ENCODE assay signal across 18 cellular contexts in the genomic region with DNA sequence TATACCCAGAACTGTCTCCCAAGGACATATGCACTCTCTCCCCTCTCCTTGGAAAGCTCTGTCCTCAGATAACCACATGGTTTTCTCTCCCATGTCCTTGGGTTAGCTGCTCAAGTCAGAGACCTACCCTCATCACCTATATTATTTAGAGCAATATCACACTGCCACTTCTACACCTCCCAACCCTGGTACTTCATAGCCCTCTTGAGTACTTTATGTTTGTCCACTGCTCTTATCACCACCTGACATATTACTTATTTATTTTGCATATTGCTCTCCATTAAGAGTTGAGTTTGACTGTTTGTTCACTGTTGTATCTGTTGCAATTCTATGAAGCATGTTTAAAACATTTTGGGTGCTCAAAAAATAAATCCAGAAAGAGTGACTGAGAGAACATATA.
"Had no signal": no experiment of that assay in that cellular context is flagged by ENCODE, and none has a peak within 500 bp of the region (broad histone marks: within the 10 kb centered on the region; RNA-seq: fewer than 3 reads in every experiment).

No MANE protein-coding gene starts in this region.

- H3K36me3 ChIP-seq: esophagus muscularis mucosa, gastrocnemius medialis, heart right ventricle, ovary, right atrium auricular region, sigmoid colon, vagina had no signal

- ATAC-seq: gastrocnemius medialis, natural killer cell had no signal

- H3K27ac ChIP-seq: epithelial cell of prostate, esophagus muscularis mucosa, gastrocnemius medialis, heart right ventricle, ovary, right atrium auricular region, sigmoid colon, skin epidermis, vagina had no signal

- FAIRE-seq: endometrium, islet of Langerhans had no signal

- DNase-seq: cortex of kidney; effector memory CD4-positive, alpha-beta T cell; gastrocnemius medialis; heart right ventricle; hypothalamus; kidney glomerular epithelial cell; natural killer cell; ovary; sigmoid colon; stimulated activated CD4-positive, alpha-beta T cell treated with anti-CD3 and anti-CD28 coated beads, Interleukin-12 subunit alpha, Interleukin-12 subunit beta, amount 100 ng/mL, for 4 hours; stimulated activated naive CD4-positive, alpha-beta T cell treated with Interleukin-2 at 50 U/mL for 16 hours had no signal

- H3K4me3 ChIP-seq: esophagus muscularis mucosa, gastrocnemius medialis, heart right ventricle, ovary, right atrium auricular region, sigmoid colon, skin epidermis, vagina had no signal

- H3K4me1 ChIP-seq: esophagus muscularis mucosa, gastrocnemius medialis, heart right ventricle, right atrium auricular region, sigmoid colon, vagina had no signal

- H3K9me3 ChIP-seq: esophagus muscularis mucosa, gastrocnemius medialis, heart right ventricle, ovary, right atrium auricular region, sigmoid colon, vagina had no signal

- H3K27me3 ChIP-seq: esophagus muscularis mucosa, gastrocnemius medialis, heart right ventricle, ovary, right atrium auricular region, sigmoid colon, vagina had no signal
